ENCODE assay signal across 8 cellular contexts in genomic region chr16:69917739-69918138, GRCh38. TPM values are rescaled to one million over a fixed set of nuclear protein-coding genes. Genes with fewer than 3 reads are reported as not detected.
DNase-seq lines count a peak whose midpoint lies in the region; ATAC-seq lines count a peak whose summit lies in the region.

No MANE protein-coding gene starts in this region.

- no peak overlapping the region for H4K8ac ChIP-seq in trophoblast cell (ENCODE audit: low read depth, low read length)

- no peak overlapping the region for H3K23ac ChIP-seq in trophoblast cell (ENCODE audit: low read length)

- peak overlapping the region; percentile 49 for H3K4me2 ChIP-seq in trophoblast cell (ENCODE audit: low read length)

- H3K27me3 ChIP-seq in trophoblast cell (ENCODE audit: insufficient read depth, low read length), result no peaks in the 10 kb centered on the region

- no peak overlapping the region for H2AK5ac ChIP-seq in trophoblast cell (ENCODE audit: low read length)

- no peaks in the 10 kb centered on the region for H3K9me3 ChIP-seq in trophoblast cell (ENCODE audit: insufficient read depth, low read depth, low read length)

- no peak overlapping the region for H3K18ac ChIP-seq in trophoblast cell (ENCODE audit: low read length)

- H2AFZ ChIP-seq in trophoblast cell (ENCODE audit: insufficient read depth, low read length, poor library complexity), result no peak overlapping the region

- no peak overlapping the region for H4K12ac ChIP-seq in trophoblast cell (ENCODE audit: low read depth, low read length)

- peak overlapping the region; percentile 11 for H3K27ac ChIP-seq in trophoblast cell (ENCODE audit: low read depth, low read length)

- peaks cover 14 to 21% of the 10 kb centered on the region in 2 experiments for H3K4me1 ChIP-seq in trophoblast cell (ENCODE audit: control insufficient read depth in 1 of 2, insufficient read depth in 2 of 2, low read length in 2 of 2)

- no peak overlapping the region for H2BK120ac ChIP-seq in trophoblast cell (ENCODE audit: insufficient read depth, low read length, poor library complexity)

- no peak overlapping the region for H3K4me3 ChIP-seq in trophoblast cell (ENCODE audit: low read depth, low read length)

- H3K14ac ChIP-seq in trophoblast cell (ENCODE audit: low read length), result no peak overlapping the region

- no peak overlapping the region for H2BK12ac ChIP-seq in trophoblast cell (ENCODE audit: low read length)

- H4K91ac ChIP-seq in trophoblast cell (ENCODE audit: low read depth, low read length), result no peak overlapping the region

- WGBS in trophoblast cell (ENCODE audit: extremely low coverage, insufficient coverage, insufficient read length), result no CpG with 5 or more reads among the region's 20 CpGs

- ATAC-seq in HG02763 (IDR thresholded peaks at IDR 0.05; ENCODE audit: unreplicated experiment), result no peak
- ATAC-seq in GM19467 (IDR thresholded peaks at IDR 0.05; ENCODE audit: unreplicated experiment), result no peak

- H3K9ac ChIP-seq in trophoblast cell (ENCODE audit: low read length), result no peak overlapping the region

- no peak overlapping the region for H3K4ac ChIP-seq in trophoblast cell (ENCODE audit: low read depth, low read length)

- H3K36me3 ChIP-seq in trophoblast cell (ENCODE audit: control insufficient read depth in 1 of 2, insufficient read depth in 2 of 2, low read length in 2 of 2), result no peaks in the 10 kb centered on the region

- no peaks in the 10 kb centered on the region for H3K79me2 ChIP-seq in trophoblast cell (ENCODE audit: control insufficient read depth, insufficient read depth, low read length, poor library complexity)

- H2BK5ac ChIP-seq in trophoblast cell (ENCODE audit: low read depth, low read length, poor library complexity), result no peak overlapping the region

- peak; percentile 91 for DNase-seq in Daoy (ENCODE audit: low read depth)
- peak; percentile 64 for DNase-seq in T1000 (lab: John Stamatoyannopoulos, UW)
- peak; percentile 45 for DNase-seq in glomerular endothelial cell (ENCODE audit: extremely low read depth, low read depth, low spot score)
- DNase-seq in trophoblast cell, result peak; percentile 98
- DNase-seq in SKM-1 treated with dmso at 0.1 percent for 144 hours (lab: John Stamatoyannopoulos, UW; ENCODE audit: unreplicated experiment), result no peak
- DNase-seq in GM19240 (ENCODE audit: insufficient read length, low spot score), result no peak

- no peaks in the 10 kb centered on the region for H3K79me1 ChIP-seq in trophoblast cell (ENCODE audit: low read length)

RNA-seq across cellular contexts. Expression of gene CLEC18A, which starts 33.4 kb away (rescaled TPM):
- 1.2 TPM in 1 of 2 replicates, not detected in the other for total RNA-seq in Daoy (2014; rRNA removed; shearing (Covaris generic))
- 1.7 TPM in 1 of 2 replicates, not detected in the other for total RNA-seq in glomerular endothelial cell
- 0.44 and 0.57 TPM in 2 replicates for polyA plus RNA-seq in trophoblast cell (2013)

Comparison
In these comparisons a context has a peak if more than half of its experiments do, and no peak if none do; other contexts are left out.
1. DNase-seq: peak in Daoy (single experiment), T1000 (single experiment), glomerular endothelial cell (single experiment) and trophoblast cell (2 of 2); none in SKM-1 treated with dmso at 0.1 percent for 144 hours (single experiment) and GM19240 (single experiment).